9 cellular contexts compared by ENCODE assay signal in the genomic region with DNA sequence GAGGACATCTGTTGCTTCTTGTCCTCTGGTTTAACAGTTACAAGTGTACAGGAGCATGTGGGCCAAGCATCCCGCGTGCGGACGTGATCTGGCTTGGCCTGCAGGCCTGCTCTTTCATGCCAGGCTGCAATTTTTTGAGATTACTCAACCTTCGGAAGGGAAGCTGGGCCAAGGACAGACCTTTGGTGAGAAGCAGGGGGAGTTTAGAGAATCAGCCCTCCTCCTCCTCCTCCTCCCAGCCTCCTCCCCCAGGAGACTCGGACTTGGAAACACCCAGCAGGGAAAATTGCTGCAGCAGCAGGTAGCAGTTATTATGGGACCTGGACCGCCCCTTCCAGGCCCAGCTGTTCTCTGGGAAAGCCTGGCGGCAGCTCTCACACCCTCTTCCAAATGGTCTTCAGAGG. TPM values are rescaled to one million over a fixed set of nuclear protein-coding genes. Genes with fewer than 3 reads are reported as not detected.
DNase-seq lines count a peak whose midpoint lies in the region; ATAC-seq and TF ChIP-seq lines count a peak whose summit lies in the region.
"Had no signal": no experiment of that assay in that cellular context is flagged by ENCODE, and none has a peak within 500 bp of the region (broad histone marks: within the 10 kb centered on the region; RNA-seq: fewer than 3 reads in every experiment).

No MANE protein-coding gene starts in this region.

- H3K4me3 ChIP-seq in astrocyte of the cerebellum (ENCODE audit: low read depth, low read length): no peak overlapping the region
- no peak overlapping the region for H3K4me3 ChIP-seq in vagina
- H3K4me3 ChIP-seq: cardiac muscle cell had no signal

- TF ChIP-seq POLR2A in vagina (IDR thresholded peaks at IDR 0.05): no peak

- H3K36me3 ChIP-seq in vagina: no peaks in the 10 kb centered on the region
- H3K36me3 ChIP-seq: cardiac muscle cell had no signal

- TF ChIP-seq CTCF in astrocyte of the cerebellum (IDR thresholded peaks at IDR 0.05; ENCODE audit: low read depth, low read length, missing control alignments) (no peak), vagina (IDR thresholded peaks at IDR 0.05) (no peak)

- H3K4me1 ChIP-seq in vagina: peaks cover 33% of the 10 kb centered on the region

- intact Hi-C loops in vagina (cut with DNase I): no loop called here

- peak overlapping the region; percentile 40 for H3K27ac ChIP-seq in vagina
- H3K27ac ChIP-seq: cardiac muscle cell had no signal

- DNase-seq in NCI-H748 (lab: John Stamatoyannopoulos, UW; ENCODE audit: unreplicated experiment) (peak; percentile 4), NCI-H748 treated with DMSO at 0.1 percent for 48 hours (lab: John Stamatoyannopoulos, UW) (no peak), astrocyte of the cerebellum (ENCODE audit: low read depth) (peak; percentile 80), left lobe of liver (ENCODE audit: low spot score) (peak; percentile 82), vagina (ENCODE audit: extremely low spot score in 2 of 2) (peak in 1 of 2 donors; percentile 95)

- ATAC-seq in left lobe of liver (peak; percentile 82), HG02610 (IDR thresholded peaks at IDR 0.05; ENCODE audit: unreplicated experiment) (no peak), HG03135 (IDR thresholded peaks at IDR 0.05; ENCODE audit: unreplicated experiment) (no peak), GM18502 (IDR thresholded peaks at IDR 0.05; ENCODE audit: poor library complexity, unreplicated experiment) (no peak)

- in situ Hi-C loops in astrocyte of the cerebellum (cut with HindIII; ENCODE audit: low sequenced_read_pairs): no loop called here

- no peaks in the 10 kb centered on the region for H3K27me3 ChIP-seq in vagina
- H3K27me3 ChIP-seq: cardiac muscle cell had no signal

- no peaks in the 10 kb centered on the region for H3K9me3 ChIP-seq in vagina

RNA-seq across cellular contexts. Expression of gene KLHL36, which starts 5.1 kb away (rescaled TPM):
- total RNA-seq in left lobe of liver: 26.8 TPM
- 39.3 TPM for total RNA-seq in vagina

RNA-seq across cellular contexts. Expression of gene COTL1, which starts 25.3 kb away (rescaled TPM):
- 15.9 TPM for total RNA-seq in left lobe of liver
- 67.8 TPM for total RNA-seq in vagina

RNA-seq across cellular contexts. Expression of gene USP10, which starts 56.6 kb away (rescaled TPM):
- total RNA-seq in left lobe of liver (33.8 TPM), vagina (42.5 TPM)
